Comparison of ENCODE assay signal across 10 cellular contexts in genomic region chr16:85129846-85130706, GRCh38. TPM values are rescaled to one million over a fixed set of nuclear protein-coding genes. Genes with fewer than 3 reads are reported as not detected.
DNase-seq lines count a peak whose midpoint lies in the region; ATAC-seq and TF ChIP-seq lines count a peak whose summit lies in the region.
"Had no signal": no experiment of that assay in that cellular context is flagged by ENCODE, and none has a peak within 500 bp of the region (broad histone marks: within the 10 kb centered on the region; RNA-seq: fewer than 3 reads in every experiment).

No MANE protein-coding gene starts in this region.

- TF ChIP-seq CTCF in type B pancreatic cell (conservative IDR thresholded peaks at IDR 0.05): no peak
- no peak for TF ChIP-seq CTCF in endothelial cell (IDR thresholded peaks at IDR 0.05; ENCODE audit: unreplicated experiment)

- H3K27ac Mint-ChIP-seq in type B pancreatic cell: peak overlapping the region; percentile 65
- no peak overlapping the region for H3K27ac Mint-ChIP-seq in endothelial cell (ENCODE audit: unreplicated experiment)

- H3K36me3 Mint-ChIP-seq in type B pancreatic cell: no peaks in the 10 kb centered on the region
- H3K36me3 Mint-ChIP-seq in endothelial cell (ENCODE audit: low read depth, unreplicated experiment): no peaks in the 10 kb centered on the region

- DNase-seq in NCI-H446 treated with DMSO at 0.1 percent for 48 hours (lab: John Stamatoyannopoulos, UW) (peak; percentile 49), fibroblast of gingiva (ENCODE audit: low read depth) (peak; percentile 72), myocyte (ENCODE audit: low read depth) (peak; percentile 78), type B pancreatic cell (ENCODE audit: extremely low spot score, unreplicated experiment) (no peak), endothelial cell (ENCODE audit: low spot score) (no peak), NOMO-1 (lab: John Stamatoyannopoulos, UW; ENCODE audit: unreplicated experiment in 2 of 2) (no peak)
- DNase-seq: DMS79, NCI-H510A treated with DMSO at 0.1 percent for 48 hours had no signal

- no peak for ATAC-seq in GM21529 (IDR thresholded peaks at IDR 0.05; ENCODE audit: unreplicated experiment)

- H3K9me3 Mint-ChIP-seq in type B pancreatic cell (no peaks in the 10 kb centered on the region), endothelial cell (ENCODE audit: unreplicated experiment) (no peaks in the 10 kb centered on the region)

- H3K27me3 Mint-ChIP-seq in type B pancreatic cell (peaks cover 3% of the 10 kb centered on the region), endothelial cell (ENCODE audit: unreplicated experiment) (no peaks in the 10 kb centered on the region)

- H3K4me3 Mint-ChIP-seq in type B pancreatic cell (peak overlapping the region; percentile 29), endothelial cell (ENCODE audit: unreplicated experiment) (no peak overlapping the region)

- peaks cover 43% of the 10 kb centered on the region for H3K4me1 Mint-ChIP-seq in type B pancreatic cell (ENCODE audit: unreplicated experiment)
- peaks cover 15% of the 10 kb centered on the region for H3K4me1 Mint-ChIP-seq in endothelial cell (ENCODE audit: unreplicated experiment)

RNA-seq across cellular contexts. Expression of gene CIBAR2, which starts 17.8 kb away (rescaled TPM):
- total RNA-seq in myocyte: not detected in 2 replicates
- polyA plus RNA-seq in myocyte (2012): not detected
- 1.3 and 4.9 TPM in 2 replicates for total RNA-seq in type B pancreatic cell (ENCODE audit: low replicate concordance)
- not detected for total RNA-seq in endothelial cell (ENCODE audit: unreplicated experiment)
- total RNA-seq: activated CD8-positive, alpha-beta memory T cell treated with anti-CD3 and anti-CD28 coated beads for 36 hours had no signal

Comparison
In these comparisons a context has a peak if more than half of its experiments do, and no peak if none do; other contexts are left out.
1. DNase-seq: peak in NCI-H446 treated with DMSO at 0.1 percent for 48 hours (single experiment), fibroblast of gingiva (single experiment) and myocyte (single experiment); none in type B pancreatic cell (single experiment), endothelial cell (single experiment) and NOMO-1 (0 of 2).